In the genomic region with DNA sequence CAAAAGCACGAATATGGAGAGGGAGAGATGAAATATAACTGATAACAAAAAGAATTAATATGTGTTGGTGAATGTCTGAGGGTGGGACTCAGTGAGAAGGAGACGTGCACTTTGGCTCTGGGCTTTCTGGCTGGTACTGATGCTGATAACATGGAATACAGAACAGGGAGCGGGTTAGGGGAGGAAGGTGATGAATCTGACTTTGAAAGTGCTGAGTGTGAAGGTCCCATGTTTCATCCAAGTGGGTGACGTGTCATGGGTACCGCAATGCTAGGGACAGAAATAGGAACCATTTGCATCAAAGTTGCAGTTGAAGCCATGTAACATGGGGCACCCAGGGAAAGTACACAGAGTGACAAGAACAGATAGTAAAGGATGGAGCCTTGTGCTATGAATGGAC, we compare ENCODE assay signal across 24 cellular contexts.
"Had no signal": no experiment of that assay in that cellular context is flagged by ENCODE, and none has a peak within 500 bp of the region (broad histone marks: within the 10 kb centered on the region; RNA-seq: fewer than 3 reads in every experiment).

No MANE protein-coding gene starts in this region.

- H3K27ac ChIP-seq: colonic mucosa, epithelial cell of prostate, esophagus squamous epithelium, gastrocnemius medialis, heart right ventricle, left lung, lower lobe of right lung had no signal

- H3K4me1 Mint-ChIP-seq: endodermal cell had no signal

- H3K9me3 ChIP-seq: colonic mucosa, esophagus squamous epithelium, gastrocnemius medialis, heart right ventricle, left lung, lower lobe of right lung had no signal

- ATAC-seq: effector memory CD8-positive, alpha-beta T cell; esophagus mucosa; gastrocnemius medialis; left lung; left ventricle myocardium superior; lower lobe of right lung had no signal

- H3K4me3 ChIP-seq: colonic mucosa, esophagus squamous epithelium, gastrocnemius medialis, heart right ventricle, left lung, lower lobe of right lung had no signal

- DNase-seq: colonic mucosa; cortex of kidney; effector CD8-positive, alpha-beta T cell; effector memory CD8-positive, alpha-beta T cell; endodermal cell; erythroblast; esophagus squamous epithelium; foreskin fibroblast; foreskin melanocyte; gastrocnemius medialis; glutamatergic neuron; heart right ventricle; hippocampal formation; left cardiac atrium; left lung; left ventricle myocardium superior; lower lobe of right lung; mesendoderm; midbrain had no signal

- H3K9me3 Mint-ChIP-seq: dendritic cell treated with granulocyte-macrophage colony-stimulating factor and Interleukin-4, amounts not matched to agents 40 ng/mL and 50 ng/mL, for 4 days; endodermal cell had no signal

- FAIRE-seq: endometrium, keratinocyte had no signal

- H3K27me3 ChIP-seq: colonic mucosa, gastrocnemius medialis, heart right ventricle, left lung had no signal

- H3K27ac Mint-ChIP-seq: dendritic cell treated with granulocyte-macrophage colony-stimulating factor and Interleukin-4, amounts not matched to agents 40 ng/mL and 50 ng/mL, for 4 days; effector memory CD8-positive, alpha-beta T cell; endodermal cell had no signal

- H3K4me1 ChIP-seq: colonic mucosa, esophagus squamous epithelium, gastrocnemius medialis, heart right ventricle, left lung, lower lobe of right lung had no signal

- H3K27me3 Mint-ChIP-seq: dendritic cell treated with granulocyte-macrophage colony-stimulating factor and Interleukin-4, amounts not matched to agents 40 ng/mL and 50 ng/mL, for 4 days had no signal

- H3K36me3 ChIP-seq: colonic mucosa, esophagus squamous epithelium, gastrocnemius medialis, heart right ventricle, left lung, lower lobe of right lung had no signal

- H3K4me3 Mint-ChIP-seq: dendritic cell treated with granulocyte-macrophage colony-stimulating factor and Interleukin-4, amounts not matched to agents 40 ng/mL and 50 ng/mL, for 4 days; effector memory CD8-positive, alpha-beta T cell; endodermal cell had no signal
